ENCODE assay signal across 17 cellular contexts in the genomic region with DNA sequence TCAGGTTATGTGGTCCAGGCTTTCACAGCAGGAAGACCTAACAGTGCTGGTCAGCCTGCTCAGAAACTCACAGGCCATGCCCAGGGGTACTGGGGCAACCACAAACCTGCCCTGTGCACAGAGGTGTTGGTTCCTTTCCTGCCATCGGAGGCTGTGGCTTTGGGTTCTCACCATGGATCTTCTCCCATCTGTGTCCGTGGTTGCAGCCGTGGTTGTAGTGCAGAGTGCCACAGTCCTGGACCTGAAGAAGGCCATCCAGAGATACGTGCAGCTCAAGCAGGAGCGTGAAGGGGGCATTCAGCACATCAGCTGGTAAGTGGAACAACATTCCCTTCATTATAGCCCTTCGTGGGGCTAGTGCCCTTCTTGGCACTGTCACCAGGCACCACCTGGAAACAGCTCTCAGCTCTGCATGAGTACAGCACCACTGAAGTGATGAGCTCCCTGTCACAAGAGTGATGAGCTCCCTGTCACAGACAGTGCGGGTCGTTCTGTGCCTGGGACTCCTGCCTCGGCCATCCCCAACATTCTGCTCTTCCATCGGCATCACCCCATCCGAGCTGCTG. TPM values are rescaled to one million over a fixed set of nuclear protein-coding genes. Genes with fewer than 3 reads are reported as not detected.
A peak's percentile ranks its signal among the peaks of the same experiment; 100 is the strongest.
DNase-seq lines count a peak whose midpoint lies in the region; ATAC-seq, FAIRE-seq and TF ChIP-seq lines count a peak whose summit lies in the region.
"Had no signal": no experiment of that assay in that cellular context is flagged by ENCODE, and none has a peak within 500 bp of the region (broad histone marks: within the 10 kb centered on the region; RNA-seq: fewer than 3 reads in every experiment).

No MANE protein-coding gene starts in this region.

- TF ChIP-seq CTCF in DND-41 (IDR thresholded peaks at IDR 0.05; ENCODE audit: borderline replicate concordance, extremely low read depth, low read length, poor library complexity, severe bottlenecking), result no peak
- TF ChIP-seq CTCF in K562 (IDR thresholded peaks at IDR 0.05 in 2 of 3, conservative IDR thresholded peaks at IDR 0.05 in 1 of 3; ENCODE audit: insufficient read depth in 2 of 3, low read depth in 1 of 3, low read length in 3 of 3), result no peak
- no peak for TF ChIP-seq CTCF in neural crest cell (conservative IDR thresholded peaks at IDR 0.05)
- no peak for TF ChIP-seq CTCF in SK-N-SH (IDR thresholded peaks at IDR 0.05)

- H3K27me3 ChIP-seq in DND-41 (ENCODE audit: insufficient read depth, low read length, poor library complexity), result no peaks in the 10 kb centered on the region
- no peaks in the 10 kb centered on the region for H3K27me3 ChIP-seq in K562 (ENCODE audit: control insufficient read depth in 2 of 2, insufficient read depth in 2 of 2, low read length in 2 of 2)
- H3K27me3 ChIP-seq in SK-N-SH (ENCODE audit: insufficient read depth), result no peaks in the 10 kb centered on the region
- H3K27me3 ChIP-seq: pancreas had no signal

- in situ Hi-C loops in K562 (cut with MboI), result no loop called here

- CTCF ChIA-PET in K562 (lab: Yijun Ruan, JAX; ENCODE audit: low intra/inter-chr PET ratio) (no interaction called here), SK-N-SH (lab: Yijun Ruan, JAX) (interaction anchor here (3.0 to 21.2 kb wide), 2 partner anchors 10 to 39 kb away, joined by 30 to 793 read pairs; no protein-coding TSS in a partner anchor)

- TF ChIP-seq RAD21 in K562 (CRISPR knock-in tag; conservative IDR thresholded peaks at IDR 0.05 in 1 of 2, IDR thresholded peaks at IDR 0.05 in 1 of 2) (no peak), SK-N-SH (IDR thresholded peaks at IDR 0.05; ENCODE audit: low read length) (no peak)

- H3K27ac Mint-ChIP-seq in activated T-cell treated with anti-CD3 and anti-CD28 coated beads, Interleukin-2, amount 50 U/mL, for 24 hours, result no peak overlapping the region
- no peak overlapping the region for H3K27ac Mint-ChIP-seq in neural crest cell (ENCODE audit: unreplicated experiment)
- H3K27ac Mint-ChIP-seq: effector memory CD8-positive, alpha-beta T cell; HFFc6; WTC11 had no signal

- peaks cover 26% of the 10 kb centered on the region for H3K4me1 Mint-ChIP-seq in activated T-cell treated with anti-CD3 and anti-CD28 coated beads, Interleukin-2, amount 50 U/mL, for 24 hours (ENCODE audit: low read depth)
- peaks cover 31% of the 10 kb centered on the region for H3K4me1 Mint-ChIP-seq in neural crest cell

- BruUV-seq in K562 (replicated peaks; lab: Mats Ljungman, UMichigan), result no TSS peak

- H3K27me3 Mint-ChIP-seq in activated T-cell treated with anti-CD3 and anti-CD28 coated beads, Interleukin-2, amount 50 U/mL, for 24 hours, result no peaks in the 10 kb centered on the region
- no peaks in the 10 kb centered on the region for H3K27me3 Mint-ChIP-seq in neural crest cell (ENCODE audit: low read depth)
- H3K27me3 Mint-ChIP-seq: effector memory CD8-positive, alpha-beta T cell had no signal

- H3K4me3 Mint-ChIP-seq in activated T-cell treated with anti-CD3 and anti-CD28 coated beads, Interleukin-2, amount 50 U/mL, for 24 hours, result peak overlapping the region; percentile 27
- H3K4me3 Mint-ChIP-seq in neural crest cell, result peak overlapping the region; percentile 97

- DNase-seq in activated T-cell treated with anti-CD3 and anti-CD28 coated beads, Interleukin-2, amount 50 U/mL, for 24 hours, result no peak
- no peak for DNase-seq in activated T-cell treated with anti-CD3 and anti-CD28 coated beads, Interleukin-2, amount 50 U/mL, for 1 hour
- no peak for DNase-seq in DND-41
- DNase-seq in K562 (ENCODE audit: extremely low read depth in 1 of 4, low spot score in 3 of 4), result no peak
- DNase-seq in neural crest cell (ENCODE audit: low read depth, low spot score), result no peak
- no peak for DNase-seq in NCI-H2081 (lab: John Stamatoyannopoulos, UW)
- no peak for DNase-seq in SK-N-SH
- DNase-seq in KG1 (lab: John Stamatoyannopoulos, UW), result no peak
- DNase-seq: effector memory CD8-positive, alpha-beta T cell; EL; HFFc6; NCI-H345; stimulated activated CD4-positive, alpha-beta T cell treated with anti-CD3 and anti-CD28 coated beads, Interleukin-4, amount 100 ng/mL, for 1 hour; substantia nigra had no signal

- FAIRE-seq in K562 (lab: Jason Lieb, UNC), result no peak
- FAIRE-seq: keratinocyte, pancreas had no signal

- no peak overlapping the region for H2AFZ ChIP-seq in DND-41 (ENCODE audit: low read depth, low read length)
- no peak overlapping the region for H2AFZ ChIP-seq in K562 (ENCODE audit: low read depth, low read length)
- no peak overlapping the region for H2AFZ ChIP-seq in SK-N-SH (ENCODE audit: low read depth)

- peaks cover 2% of the 10 kb centered on the region for H3K9me1 ChIP-seq in K562 (ENCODE audit: control insufficient read depth, insufficient read depth, low read length)

- H3K9me3 Mint-ChIP-seq in activated T-cell treated with anti-CD3 and anti-CD28 coated beads, Interleukin-2, amount 50 U/mL, for 24 hours, result no peaks in the 10 kb centered on the region
- H3K9me3 Mint-ChIP-seq in neural crest cell, result no peaks in the 10 kb centered on the region
- H3K9me3 Mint-ChIP-seq: effector memory CD8-positive, alpha-beta T cell; HFFc6; WTC11 had no signal

- TF ChIP-seq EP300 in K562 (IDR thresholded peaks at IDR 0.05; ENCODE audit: low read length), result no peak
- no peak for TF ChIP-seq EP300 in SK-N-SH (IDR thresholded peaks at IDR 0.05; ENCODE audit: borderline replicate concordance in 1 of 2, low read depth in 1 of 2, low read length in 1 of 2)

- H3K4me3 ChIP-seq in DND-41 (ENCODE audit: low read depth in 1 of 2, low read length in 2 of 2) (no peak overlapping the region), K562 (no peak overlapping the region), SK-N-SH (ENCODE audit: low read depth in 2 of 2, low read length in 1 of 2) (no peak overlapping the region)
- H3K4me3 ChIP-seq: pancreas had no signal

- H3K79me2 ChIP-seq in DND-41 (ENCODE audit: insufficient read depth, low read length), result peaks cover 45% of the 10 kb centered on the region
- peaks cover 52% of the 10 kb centered on the region for H3K79me2 ChIP-seq in K562 (ENCODE audit: control insufficient read depth, insufficient read depth, low read length)
- H3K79me2 ChIP-seq in SK-N-SH (ENCODE audit: insufficient read depth), result peaks cover 33% of the 10 kb centered on the region

- intact Hi-C loops in K562 (cut with micrococcal nuclease), result no loop called here

- ATAC-seq in DND-41 (ENCODE audit: insufficient read depth, low read depth) (no peak), K562 (no peak)
- ATAC-seq: effector memory CD8-positive, alpha-beta T cell; pancreas; WTC11 had no signal

- no peaks in the 10 kb centered on the region for H3K9me2 ChIP-seq in SK-N-SH

- peak overlapping the region; percentile 79; the same call in 1 of the 2 replicates for H3K4me2 ChIP-seq in DND-41 (ENCODE audit: insufficient read depth, low read length)
- H3K4me2 ChIP-seq in K562 (ENCODE audit: insufficient read depth, low read length), result peak overlapping the region; percentile 73; the same call in 1 of the 2 replicates
- H3K4me2 ChIP-seq in SK-N-SH, result no peak overlapping the region

- H3K9ac ChIP-seq in DND-41 (ENCODE audit: low read depth, low read length), result no peak overlapping the region
- H3K9ac ChIP-seq in K562 (ENCODE audit: insufficient read depth in 1 of 2, low read depth in 2 of 2, low read length in 2 of 2), result peak overlapping the region in 1 of 2 experiments; percentile 62; a peak in 1 of 4 replicates
- H3K9ac ChIP-seq in SK-N-SH, result no peak overlapping the region

- peaks cover 8% of the 10 kb centered on the region for H3F3A ChIP-seq in SK-N-SH (replicated peaks; ENCODE audit: insufficient read depth)

- POLR2A ChIA-PET in K562 (lab: Yijun Ruan, JAX) (interaction anchor here (0.7 to 1.4 kb wide), 3 partner anchors 14 to 331 kb away, joined by 3 read pairs; no protein-coding TSS in a partner anchor), SK-N-SH (lab: Yijun Ruan, JAX) (no interaction called here)

- no peak for TF ChIP-seq POLR2A in K562 (conservative IDR thresholded peaks at IDR 0.05)

- H3K9me3 ChIP-seq in DND-41 (ENCODE audit: insufficient read depth, low read length, severe bottlenecking) (no peaks in the 10 kb centered on the region), K562 (replicated peaks; ENCODE audit: control insufficient read depth, insufficient read depth, low read depth, low read length) (no peaks in the 10 kb centered on the region), SK-N-SH (no peaks in the 10 kb centered on the region)
- H3K9me3 ChIP-seq: pancreas had no signal

- H3K36me3 ChIP-seq in DND-41 (ENCODE audit: insufficient read depth, low read length) (peaks cover 41% of the 10 kb centered on the region), K562 (ENCODE audit: control insufficient read depth, insufficient read depth, low read length) (peaks cover 54% of the 10 kb centered on the region), SK-N-SH (replicated peaks in 1 of 2; ENCODE audit: control insufficient read depth in 1 of 2, insufficient read depth in 2 of 2, low read length in 1 of 2) (peaks cover 8 to 53% of the 10 kb centered on the region in 2 experiments)

- peaks cover 40% of the 10 kb centered on the region for H3K4me1 ChIP-seq in DND-41 (ENCODE audit: insufficient read depth, low read length)
- H3K4me1 ChIP-seq in K562 (replicated peaks in 1 of 2; ENCODE audit: control insufficient read depth in 2 of 2, insufficient read depth in 2 of 2, low read length in 2 of 2), result peaks cover 12 to 21% of the 10 kb centered on the region in 2 experiments; a peak in 3 of 5 replicates
- peaks cover 3 to 9% of the 10 kb centered on the region in 2 experiments; a peak in 1 of 4 replicates for H3K4me1 ChIP-seq in SK-N-SH (ENCODE audit: control insufficient read depth in 1 of 2, insufficient read depth in 2 of 2, low read depth in 1 of 2, low read length in 1 of 2)

- WGBS in K562 (ENCODE audit: insufficient coverage, low coverage, missing lambda C conversion rate), result 91% methylated on average over 11 of the region's 11 CpGs
- WGBS in SK-N-SH (ENCODE audit: low lambda C conversion rate), result 98% methylated on average over 9 of the region's 11 CpGs

- H4K20me1 ChIP-seq in DND-41 (ENCODE audit: insufficient read depth, low read length), result peaks cover 18% of the 10 kb centered on the region; the same call in 1 of the 2 replicates
- H4K20me1 ChIP-seq in K562 (replicated peaks; ENCODE audit: control insufficient read depth, insufficient read depth, low read length), result no peaks in the 10 kb centered on the region; the same call in none of the 2 replicates
- H4K20me1 ChIP-seq in SK-N-SH (ENCODE audit: insufficient read depth), result no peaks in the 10 kb centered on the region

- peaks cover 72% of the 10 kb centered on the region for H3K36me3 Mint-ChIP-seq in activated T-cell treated with anti-CD3 and anti-CD28 coated beads, Interleukin-2, amount 50 U/mL, for 24 hours (ENCODE audit: low read depth)
- H3K36me3 Mint-ChIP-seq in neural crest cell (ENCODE audit: low read depth), result peaks cover 19% of the 10 kb centered on the region

- no peak overlapping the region for H3K27ac ChIP-seq in DND-41 (ENCODE audit: low read length)
- H3K27ac ChIP-seq in K562 (ENCODE audit: extremely low read depth, low read depth, low read length), result no peak overlapping the region; the same call in 2 of the 3 replicates
- H3K27ac ChIP-seq in SK-N-SH (ENCODE audit: low read depth in 2 of 2, low read length in 1 of 2), result no peak overlapping the region
- H3K27ac ChIP-seq: pancreas had no signal

RNA-seq across cellular contexts. Expression of gene SNRNP25, which starts 2.0 kb away (rescaled TPM):
- total RNA-seq in K562 (2011; cell fraction: chromatin; rRNA removed; ENCODE audit: low replicate concordance), result 58.7 and 108 TPM in 2 replicates
- total RNA-seq in K562 (2011; cell fraction: nucleolus; rRNA removed), result 59.2 and 64.4 TPM in 2 replicates
- 61.2 and 70.4 TPM in 2 replicates for total RNA-seq in K562 (2011; cell fraction: nucleoplasm; rRNA removed)
- 176 and 178 TPM in 2 replicates for total RNA-seq in K562 (2014; rRNA removed)
- 78.8 and 107 TPM in 2 replicates for total RNA-seq in K562 (2014; rRNA removed; fragmentation: Illumina TruSeq; extraction: Trizol)
- 106 and 108 TPM in 2 replicates for total RNA-seq in K562 (2015; rRNA removed; fragmentation: Illumina TruSeq; extraction: Trizol)
- total RNA-seq in K562 (2021), result 123 and 124 TPM in 2 replicates
- polyA plus RNA-seq in K562 (2011; rRNA removed), result 116 and 117 TPM in 2 replicates
- polyA plus RNA-seq in K562 (2011; cell fraction: cytosol; rRNA removed), result 102 and 106 TPM in 2 replicates
- 107 and 113 TPM in 2 replicates for polyA plus RNA-seq in K562 (2011; cell fraction: nucleus; rRNA removed)
- polyA plus RNA-seq in K562 (2012), result 70.9 and 149 TPM in 2 replicates
- 103 and 132 TPM in 2 replicates for polyA plus RNA-seq in K562 (2014; fragmentation: Illumina TruSeq; extraction: Trizol)
- polyA plus RNA-seq in K562 (2014; fragmentation: Nextera tagmentation; extraction: Ambion mirVana), result 10 to 100 TPM; 59.0 to 61.5 TPM
- polyA plus RNA-seq in K562 (2014; rRNA removed), result 122 and 154 TPM in 2 replicates
- 48.3 and 52.8 TPM in 2 replicates for polyA minus RNA-seq in K562 (2011; rRNA and poly(A)+ RNA removed)
- 20.9 and 31.3 TPM in 2 replicates for polyA minus RNA-seq in K562 (2011; cell fraction: cytosol; rRNA and poly(A)+ RNA removed)
- polyA minus RNA-seq in K562 (2011; cell fraction: nucleus; rRNA and poly(A)+ RNA removed), result 18.3 and 31.3 TPM in 2 replicates
- total RNA-seq in neural crest cell, result 79.1 and 85.6 TPM in 2 replicates
- polyA plus RNA-seq in SK-N-SH (2012; rRNA removed), result 61.9 and 73.4 TPM in 2 replicates
- 64.6 and 70.4 TPM in 2 replicates for polyA plus RNA-seq in SK-N-SH (2012; cell fraction: cytosol; rRNA removed)
- polyA plus RNA-seq in SK-N-SH (2012; cell fraction: nucleus; rRNA removed), result 26.6 and 34.7 TPM in 2 replicates

RNA-seq across cellular contexts. Expression of gene POLR3K, which starts 2.2 kb away (rescaled TPM):
- 53.1 and 79.0 TPM in 2 replicates for total RNA-seq in K562 (2011; cell fraction: chromatin; rRNA removed; ENCODE audit: low replicate concordance)
- total RNA-seq in K562 (2011; cell fraction: nucleolus; rRNA removed), result 47.2 and 48.0 TPM in 2 replicates
- total RNA-seq in K562 (2011; cell fraction: nucleoplasm; rRNA removed), result 66.1 and 91.1 TPM in 2 replicates
- total RNA-seq in K562 (2014; rRNA removed) (62.7 and 65.7 TPM in 2 replicates), K562 (2014; rRNA removed; fragmentation: Illumina TruSeq; extraction: Trizol) (46.3 and 53.5 TPM in 2 replicates), K562 (2015; rRNA removed; fragmentation: Illumina TruSeq; extraction: Trizol) (42.1 and 43.7 TPM in 2 replicates), K562 (2021) (86.7 and 90.9 TPM in 2 replicates), neural crest cell (35.8 and 36.7 TPM in 2 replicates)
- polyA plus RNA-seq in K562 (2011; rRNA removed) (86.0 and 95.2 TPM in 2 replicates), K562 (2014; fragmentation: Illumina TruSeq; extraction: Trizol) (68.2 and 81.3 TPM in 2 replicates), K562 (2014; fragmentation: Nextera tagmentation; extraction: Ambion mirVana) (100 to 1,000 TPM; 304 to 315 TPM), K562 (2014; rRNA removed) (120 and 135 TPM in 2 replicates), SK-N-SH (2012; rRNA removed) (43.0 and 54.5 TPM in 2 replicates)
- 138 TPM in 2 replicates for polyA plus RNA-seq in K562 (2011; cell fraction: cytosol; rRNA removed)
- 48.9 and 51.4 TPM in 2 replicates for polyA plus RNA-seq in K562 (2011; cell fraction: nucleus; rRNA removed)
- 55.3 and 115 TPM in 2 replicates for polyA plus RNA-seq in K562 (2012)
- 81.3 and 98.4 TPM in 2 replicates for polyA minus RNA-seq in K562 (2011; rRNA and poly(A)+ RNA removed)
- polyA minus RNA-seq in K562 (2011; cell fraction: cytosol; rRNA and poly(A)+ RNA removed), result 37.8 and 43.4 TPM in 2 replicates
- polyA minus RNA-seq in K562 (2011; cell fraction: nucleus; rRNA and poly(A)+ RNA removed), result 17.2 and 28.0 TPM in 2 replicates
- 41.7 and 43.1 TPM in 2 replicates for polyA plus RNA-seq in SK-N-SH (2012; cell fraction: cytosol; rRNA removed)
- polyA plus RNA-seq in SK-N-SH (2012; cell fraction: nucleus; rRNA removed), result 15.9 and 21.8 TPM in 2 replicates

RNA-seq across cellular contexts. Expression of gene RHBDF1, which starts 16.8 kb away (rescaled TPM):
- total RNA-seq in K562 (2011; cell fraction: chromatin; rRNA removed; ENCODE audit: low replicate concordance), result 63.2 and 128 TPM in 2 replicates
- 70.9 and 80.0 TPM in 2 replicates for total RNA-seq in K562 (2011; cell fraction: nucleolus; rRNA removed)
- total RNA-seq in K562 (2011; cell fraction: nucleoplasm; rRNA removed), result 60.5 TPM in 2 replicates
- total RNA-seq in K562 (2014; rRNA removed) (4.5 and 5.9 TPM in 2 replicates), K562 (2014; rRNA removed; fragmentation: Illumina TruSeq; extraction: Trizol) (1.2 and 1.3 TPM in 2 replicates), K562 (2015; rRNA removed; fragmentation: Illumina TruSeq; extraction: Trizol) (1.2 and 1.6 TPM in 2 replicates), K562 (2021) (6.9 and 7.1 TPM in 2 replicates), neural crest cell (46.5 TPM in 2 replicates)
- polyA plus RNA-seq in K562 (2011; rRNA removed) (8.2 and 20.0 TPM in 2 replicates), K562 (2014; fragmentation: Illumina TruSeq; extraction: Trizol) (4.2 and 5.5 TPM in 2 replicates), K562 (2014; fragmentation: Nextera tagmentation; extraction: Ambion mirVana) (1 to 10 TPM; 1.0 to 2.0 TPM), K562 (2014; rRNA removed) (6.0 and 6.9 TPM in 2 replicates), SK-N-SH (2012; rRNA removed) (49.1 and 54.1 TPM in 2 replicates)
- polyA plus RNA-seq in K562 (2011; cell fraction: cytosol; rRNA removed), result 9.3 and 10.9 TPM in 2 replicates
- 210 and 244 TPM in 2 replicates for polyA plus RNA-seq in K562 (2011; cell fraction: nucleus; rRNA removed)
- polyA plus RNA-seq in K562 (2012), result 3.0 and 13.0 TPM in 2 replicates
- polyA minus RNA-seq in K562 (2011; rRNA and poly(A)+ RNA removed), result 2.7 and 4.6 TPM in 2 replicates
- polyA minus RNA-seq in K562 (2011; cell fraction: cytosol; rRNA and poly(A)+ RNA removed), result 3.7 and 10.0 TPM in 2 replicates
- polyA minus RNA-seq in K562 (2011; cell fraction: nucleus; rRNA and poly(A)+ RNA removed), result 15.8 and 22.8 TPM in 2 replicates
- polyA plus RNA-seq in SK-N-SH (2012; cell fraction: cytosol; rRNA removed), result 13.4 and 21.3 TPM in 2 replicates
- 312 and 381 TPM in 2 replicates for polyA plus RNA-seq in SK-N-SH (2012; cell fraction: nucleus; rRNA removed)

RNA-seq across cellular contexts. Expression of gene MPG, which starts 22.4 kb away (rescaled TPM):
- 6.3 and 35.1 TPM in 2 replicates for total RNA-seq in K562 (2011; cell fraction: chromatin; rRNA removed; ENCODE audit: low replicate concordance)
- 52.2 and 54.0 TPM in 2 replicates for total RNA-seq in K562 (2011; cell fraction: nucleolus; rRNA removed)
- 26.0 and 30.7 TPM in 2 replicates for total RNA-seq in K562 (2011; cell fraction: nucleoplasm; rRNA removed)
- total RNA-seq in K562 (2014; rRNA removed) (192 and 226 TPM in 2 replicates), K562 (2014; rRNA removed; fragmentation: Illumina TruSeq; extraction: Trizol) (5.0 and 6.1 TPM in 2 replicates), K562 (2015; rRNA removed; fragmentation: Illumina TruSeq; extraction: Trizol) (47.1 and 52.8 TPM in 2 replicates), K562 (2021) (80.1 and 81.9 TPM in 2 replicates), neural crest cell (47.7 and 50.0 TPM in 2 replicates)
- polyA plus RNA-seq in K562 (2011; rRNA removed) (36.2 and 52.2 TPM in 2 replicates), K562 (2014; fragmentation: Illumina TruSeq; extraction: Trizol) (21.1 and 55.2 TPM in 2 replicates), K562 (2014; fragmentation: Nextera tagmentation; extraction: Ambion mirVana) (1 to 10 TPM in 1 of 2 experiments, under 1 TPM in 1; 0.42 to 2.2 TPM), K562 (2014; rRNA removed) (138 and 214 TPM in 2 replicates), SK-N-SH (2012; rRNA removed) (93.3 and 98.3 TPM in 2 replicates)
- polyA plus RNA-seq in K562 (2011; cell fraction: cytosol; rRNA removed), result 102 and 222 TPM in 2 replicates
- polyA plus RNA-seq in K562 (2011; cell fraction: nucleus; rRNA removed), result 38.8 and 51.3 TPM in 2 replicates
- polyA plus RNA-seq in K562 (2012), result 46.7 and 91.8 TPM in 2 replicates
- polyA minus RNA-seq in K562 (2011; rRNA and poly(A)+ RNA removed), result 5.7 and 7.4 TPM in 2 replicates
- 34.4 and 54.7 TPM in 2 replicates for polyA minus RNA-seq in K562 (2011; cell fraction: cytosol; rRNA and poly(A)+ RNA removed)
- polyA minus RNA-seq in K562 (2011; cell fraction: nucleus; rRNA and poly(A)+ RNA removed), result 15.9 and 16.8 TPM in 2 replicates
- 46.5 and 72.7 TPM in 2 replicates for polyA plus RNA-seq in SK-N-SH (2012; cell fraction: cytosol; rRNA removed)
- 42.9 and 60.4 TPM in 2 replicates for polyA plus RNA-seq in SK-N-SH (2012; cell fraction: nucleus; rRNA removed)
